19 cellular contexts compared by ENCODE assay signal in genomic region chr1:17930635-17931034, GRCh38.
DNase-seq lines count a peak whose midpoint lies in the region; FAIRE-seq and TF ChIP-seq lines count a peak whose summit lies in the region.
"Had no signal": no experiment of that assay in that cellular context is flagged by ENCODE, and none has a peak within 500 bp of the region (broad histone marks: within the 10 kb centered on the region; RNA-seq: fewer than 3 reads in every experiment).

No MANE protein-coding gene starts in this region.

- no peaks in the 10 kb centered on the region for H3K36me3 ChIP-seq in cardiac muscle cell
- H3K36me3 ChIP-seq in left ventricle myocardium inferior, result no peaks in the 10 kb centered on the region

- H3K27ac ChIP-seq in cardiac muscle cell (peak overlapping the region; percentile 54), left ventricle myocardium inferior (replicated peaks) (peak overlapping the region; percentile 46), dorsolateral prefrontal cortex (no peak overlapping the region)
- H3K27ac ChIP-seq: HL-60 had no signal

- no peak for TF ChIP-seq CTCF in cardiac muscle cell (IDR thresholded peaks at IDR 0.05; ENCODE audit: low read depth, low read length)
- TF ChIP-seq CTCF in left ventricle myocardium inferior (IDR thresholded peaks at IDR 0.05; ENCODE audit: borderline replicate concordance), result no peak
- no peak for TF ChIP-seq CTCF in dorsolateral prefrontal cortex (IDR thresholded peaks at IDR 0.05 in 54 of 56, conservative IDR thresholded peaks at IDR 0.05 in 2 of 56; ENCODE audit: low read depth in 1 of 56, partially characterized antibody in 56 of 56)

- FAIRE-seq in urothelium cell line (lab: Jason Lieb, UNC), result no peak
- FAIRE-seq: G401.6, GM12891 had no signal

- H3K9me3 ChIP-seq in cardiac muscle cell (ENCODE audit: low read depth), result no peaks in the 10 kb centered on the region
- no peaks in the 10 kb centered on the region for H3K9me3 ChIP-seq in left ventricle myocardium inferior (replicated peaks)

- intact Hi-C loops in left ventricle myocardium inferior (cut with micrococcal nuclease), result no loop called here
- intact Hi-C loops in posterior vena cava (cut with DNase I), result no loop called here
- intact Hi-C loops in dorsolateral prefrontal cortex (cut with DNase I), result no loop called here

- DNase-seq in NCI-H2227 treated with DMSO at 0.1 percent for 48 hours (lab: John Stamatoyannopoulos, UW) (peak; percentile 8), cardiac muscle cell (ENCODE audit: low read depth in 1 of 2, low spot score in 1 of 2) (peak in 1 of 2 donors; percentile 53), left ventricle myocardium inferior (peak; percentile 31), posterior vena cava (ENCODE audit: low spot score) (peak; percentile 32), dorsolateral prefrontal cortex (no peak), urothelium cell line (ENCODE audit: low spot score) (no peak), DMS79 (lab: John Stamatoyannopoulos, UW) (no peak)
- DNase-seq: 8988T; C1 segment of cervical spinal cord; Calu3; CD4-positive, alpha-beta T cell; DMS 273 treated with DMSO at 0.1 percent for 48 hours; EL; GOT3; HCEC 1CT; HFFc6 had no signal

- H3K4me1 ChIP-seq in cardiac muscle cell (ENCODE audit: low read depth), result peaks cover 26% of the 10 kb centered on the region
- peaks cover 21% of the 10 kb centered on the region for H3K4me1 ChIP-seq in left ventricle myocardium inferior

- H3K27me3 ChIP-seq in cardiac muscle cell (no peaks in the 10 kb centered on the region), left ventricle myocardium inferior (ENCODE audit: low read depth) (peaks cover 58% of the 10 kb centered on the region), dorsolateral prefrontal cortex (peaks cover 0 to 13% (median 0%) of the 10 kb centered on the region in 45 donors)

- no peak overlapping the region for H3K4me3 ChIP-seq in cardiac muscle cell
- no peak overlapping the region for H3K4me3 ChIP-seq in left ventricle myocardium inferior
- no peak overlapping the region for H3K4me3 ChIP-seq in dorsolateral prefrontal cortex

Comparison
In these comparisons a context has a peak if more than half of its experiments do, and no peak if none do; other contexts are left out.
1. DNase-seq: peak in NCI-H2227 treated with DMSO at 0.1 percent for 48 hours (single experiment), left ventricle myocardium inferior (single experiment) and posterior vena cava (single experiment); none in dorsolateral prefrontal cortex (0 of 10), urothelium cell line (single experiment) and DMS79 (single experiment).
2. H3K27ac ChIP-seq: peak in cardiac muscle cell (single experiment) and left ventricle myocardium inferior (single experiment); none in dorsolateral prefrontal cortex (0 of 59).